Comparison of ENCODE assay signal across 9 cellular contexts in genomic region chr3:148992635-148993230, GRCh38. TPM values are rescaled to one million over a fixed set of nuclear protein-coding genes. Genes with fewer than 3 reads are reported as not detected.
DNase-seq lines count a peak whose midpoint lies in the region; ATAC-seq, FAIRE-seq and TF ChIP-seq lines count a peak whose summit lies in the region.
"Had no signal": no experiment of that assay in that cellular context is flagged by ENCODE, and none has a peak within 500 bp of the region (broad histone marks: within the 10 kb centered on the region; RNA-seq: fewer than 3 reads in every experiment).

No MANE protein-coding gene starts in this region.

- H3K79me2 ChIP-seq in GM23248 (ENCODE audit: insufficient read depth) = peaks cover 30% of the 10 kb centered on the region

- DNase-seq in GM23248 = no peak
- DNase-seq in SJSA1 (ENCODE audit: low read depth in 1 of 2, low spot score in 2 of 2) = no peak
- no peak for DNase-seq in fibroblast of pulmonary artery (ENCODE audit: low read depth)
- no peak for DNase-seq in NCI-H1092 (lab: John Stamatoyannopoulos, UW)
- no peak for DNase-seq in NCI-H1092 treated with DMSO at 0.1 percent for 48 hours (lab: John Stamatoyannopoulos, UW)
- no peak for DNase-seq in D721Med (ENCODE audit: insufficient read length, low spot score)
- DNase-seq: stimulated activated CD4-positive, alpha-beta T cell treated with anti-CD3 and anti-CD28 coated beads, Interleukin-12 subunit alpha, Interleukin-12 subunit beta, amount 100 ng/mL, for 4 hours had no signal

- H3K36me3 ChIP-seq in GM23248 (ENCODE audit: low read depth) (peaks cover 18% of the 10 kb centered on the region), SJSA1 (peaks cover 12% of the 10 kb centered on the region), skeletal muscle satellite cell (ENCODE audit: insufficient read depth, low read length) (peaks cover 29% of the 10 kb centered on the region)

- TF ChIP-seq CTCF in fibroblast of pulmonary artery (IDR thresholded peaks at IDR 0.05; ENCODE audit: low read length, missing control alignments) (no peak), D721Med (IDR thresholded peaks at IDR 0.05; ENCODE audit: insufficient read depth, missing control alignments) (no peak)

- in situ Hi-C loops in GM23248 (cut with MboI) = no loop called here

- H3K9me2 ChIP-seq in GM23248 (ENCODE audit: insufficient read depth) = no peaks in the 10 kb centered on the region

- H3K4me1 ChIP-seq in GM23248 (ENCODE audit: insufficient read depth) = peaks cover 18% of the 10 kb centered on the region
- H3K4me1 ChIP-seq in SJSA1 (replicated peaks) = peaks cover 9% of the 10 kb centered on the region; the same call in 1 of the 2 replicates
- peaks cover 19% of the 10 kb centered on the region for H3K4me1 ChIP-seq in skeletal muscle satellite cell (ENCODE audit: control insufficient read depth, insufficient read depth, low read length)

- H4K20me1 ChIP-seq in GM23248 (ENCODE audit: insufficient read depth) = no peaks in the 10 kb centered on the region; the same call in 1 of the 2 replicates

- FAIRE-seq in D721Med (lab: Jason Lieb, UNC) = no peak

- no peak overlapping the region for H3K27ac ChIP-seq in GM23248
- H3K27ac ChIP-seq in SJSA1 = no peak overlapping the region

- peak overlapping the region; percentile 78 for H3K4me2 ChIP-seq in GM23248 (ENCODE audit: unreplicated experiment)
- peak overlapping the region; percentile 91 for H3K4me2 ChIP-seq in skeletal muscle satellite cell (ENCODE audit: low read length)

- 89 to 90% methylated on average over 10 of the region's 10 CpGs for WGBS in GM23248 (ENCODE audit: low coverage in 1 of 2, low lambda C conversion rate in 2 of 2, missing lambda C conversion rate in 2 of 2), 2 experiments

- no peak for ATAC-seq in GM21529 (IDR thresholded peaks at IDR 0.05; ENCODE audit: unreplicated experiment)

- H3K9me3 ChIP-seq in GM23248 (ENCODE audit: low read depth) = no peaks in the 10 kb centered on the region
- no peaks in the 10 kb centered on the region for H3K9me3 ChIP-seq in SJSA1 (replicated peaks)
- no peaks in the 10 kb centered on the region for H3K9me3 ChIP-seq in skeletal muscle satellite cell (replicated peaks; ENCODE audit: low read length)

- H3F3A ChIP-seq in GM23248 (ENCODE audit: insufficient read depth) = peaks cover 12% of the 10 kb centered on the region

- H3K27me3 ChIP-seq in GM23248 (replicated peaks; ENCODE audit: insufficient read depth) = no peaks in the 10 kb centered on the region
- no peaks in the 10 kb centered on the region for H3K27me3 ChIP-seq in SJSA1 (replicated peaks)
- H3K27me3 ChIP-seq in skeletal muscle satellite cell (ENCODE audit: control insufficient read depth, insufficient read depth, low read length) = no peaks in the 10 kb centered on the region

- H3K4me3 ChIP-seq in GM23248 (peak overlapping the region; percentile 74), SJSA1 (peak overlapping the region; percentile 80), fibroblast of pulmonary artery (replicated peaks; ENCODE audit: low read depth, low read length) (peak overlapping the region; percentile 75), skeletal muscle satellite cell (ENCODE audit: low read length) (peak overlapping the region; percentile 97)

- H2AFZ ChIP-seq in GM23248 = 0 out of 2 replicates have a peak overlapping the region, but pooled peaks have one; percentile 74

- H3K9ac ChIP-seq in GM23248 = peak overlapping the region; percentile 85; the same call in 1 of the 2 replicates
- peak overlapping the region; percentile 88 for H3K9ac ChIP-seq in skeletal muscle satellite cell (ENCODE audit: low read depth, low read length)

RNA-seq across cellular contexts. Expression of gene GYG1, which starts 1.4 kb away (rescaled TPM):
- total RNA-seq in GM23248 (2014; rRNA removed; shearing (Covaris generic)) = 26.2 and 39.2 TPM in 2 replicates
- 57.2 and 58.1 TPM in 2 replicates for polyA plus RNA-seq in GM23248 (2016; fragmentation: Nextera tagmentation; extraction: Ambion mirVana)
- total RNA-seq in SJSA1 (2014; rRNA removed; shearing (Covaris generic)) = 14.1 and 16.7 TPM in 2 replicates
- 30.2 and 31.7 TPM in 2 replicates for total RNA-seq in skeletal muscle satellite cell (2012; rRNA removed)
